ENCODE assay signal across 1 cellular context in the genomic region with DNA sequence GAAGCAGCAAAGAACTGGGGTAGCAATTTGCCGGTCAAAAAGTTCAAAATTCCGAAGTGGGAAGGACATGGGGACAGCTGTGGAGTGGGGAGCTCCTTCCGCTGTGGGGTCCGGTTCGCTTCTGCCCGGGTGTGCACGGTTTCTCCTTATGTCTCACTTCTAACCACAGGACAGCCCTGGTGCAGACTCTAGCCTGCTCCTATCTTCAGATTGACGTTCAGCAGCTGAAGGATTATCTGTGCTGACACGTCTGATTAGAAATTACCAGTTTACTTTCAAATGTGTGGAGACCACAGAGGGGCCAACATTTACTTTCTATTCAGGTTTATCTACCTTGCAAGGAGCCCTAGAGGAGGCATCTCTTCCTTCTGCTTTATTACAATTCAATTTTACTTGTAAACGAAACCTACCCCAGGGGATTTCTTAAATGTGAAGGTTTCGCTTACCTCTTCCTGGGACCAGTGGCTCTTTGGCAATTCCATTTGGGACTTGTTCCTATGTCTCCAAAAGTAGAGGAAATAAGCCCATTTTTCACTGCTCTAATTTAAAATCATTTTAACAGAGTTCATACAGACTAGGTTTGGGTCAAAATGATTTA.
TF ChIP-seq lines count a peak whose summit lies in the region.

No MANE protein-coding gene starts in this region.

TF ChIP-seq in GM23338, 12 proteins besides CTCF, POLR2A, EP300 and RAD21 (continued from another document):
- TF ChIP-seq ZNF462 (CRISPR knock-in tag; IDR thresholded peaks at IDR 0.05) (no peak), POLR2AphosphoS5 (IDR thresholded peaks at IDR 0.05; ENCODE audit: low read depth) (no peak), EZH2phosphoT487 (IDR thresholded peaks at IDR 0.05; ENCODE audit: unreplicated experiment) (no peak), CREB1 (CRISPR knock-in tag; IDR thresholded peaks at IDR 0.05; ENCODE audit: low read depth) (no peak), JUNB (IDR thresholded peaks at IDR 0.05; ENCODE audit: unreplicated experiment) (no peak), NANOG (IDR thresholded peaks at IDR 0.05; ENCODE audit: borderline replicate concordance) (no peak), ETS1 (IDR thresholded peaks at IDR 0.05) (no peak), ZNF331 (CRISPR knock-in tag; IDR thresholded peaks at IDR 0.05; ENCODE audit: low read depth) (no peak), STAT1 (IDR thresholded peaks at IDR 0.05; ENCODE audit: unreplicated experiment) (no peak), ZNF114 (CRISPR knock-in tag; IDR thresholded peaks at IDR 0.05) (no peak), REST (IDR thresholded peaks at IDR 0.05; ENCODE audit: unreplicated experiment) (no peak)
